ENCODE assay signal across 1 cellular context in genomic region chr2:65388051-65388531, GRCh38.
A peak's percentile ranks its signal among the peaks of the same experiment; 100 is the strongest.
TF ChIP-seq lines count a peak whose summit lies in the region.

No MANE protein-coding gene starts in this region.

TF ChIP-seq in GM12878, 131 proteins besides CTCF, POLR2A, EP300 and RAD21 (continued from another document and continues in another):
- TF ChIP-seq RUNX3 (IDR thresholded peaks at IDR 0.05; ENCODE audit: low read length) (peak; percentile 68), NFIC (IDR thresholded peaks at IDR 0.05; ENCODE audit: low read depth, low read length) (peak; percentile 87), YY1 (IDR thresholded peaks at IDR 0.05; ENCODE audit: low read depth, low read length) (peak; percentile 18; the same call in 1 of the 2 replicates), BCL11A (IDR thresholded peaks at IDR 0.05; ENCODE audit: low read depth, low read length) (peak; percentile 52; the same call in 1 of the 2 replicates), CEBPZ (IDR thresholded peaks at IDR 0.05; ENCODE audit: low read depth, low read length) (no peak), RB1 (IDR thresholded peaks at IDR 0.05; ENCODE audit: borderline replicate concordance) (no peak), PAX5 (IDR thresholded peaks at IDR 0.05; ENCODE audit: borderline replicate concordance, low read depth, low read length) (peak; percentile 76), DPF2 (IDR thresholded peaks at IDR 0.05) (peak; percentile 87), ZNF24 (IDR thresholded peaks at IDR 0.05) (0 out of 2 replicates have a peak, but pooled peaks have one; percentile 43), RCOR1 (conservative IDR thresholded peaks at IDR 0.05; ENCODE audit: low read depth, low read length) (no peak), GATAD2B (conservative IDR thresholded peaks at IDR 0.05; ENCODE audit: low read depth) (peak; percentile 80; the same call in 1 of the 2 replicates), BCLAF1 (IDR thresholded peaks at IDR 0.05) (no peak), CEBPB (IDR thresholded peaks at IDR 0.05; ENCODE audit: borderline replicate concordance in 1 of 2, low read depth in 2 of 2, low read length in 2 of 2) (0 out of 4 replicates have a peak, but pooled peaks of 1 of the 2 experiments have one; percentile 43), JUNB (IDR thresholded peaks at IDR 0.05) (peak; percentile 69), MTA3 (IDR thresholded peaks at IDR 0.05; ENCODE audit: borderline replicate concordance, low read length) (peak; percentile 97; the same call in 1 of the 2 replicates), IRF4 (IDR thresholded peaks at IDR 0.05; ENCODE audit: low read depth, low read length) (peak; percentile 41; the same call in 1 of the 2 replicates), ZNF274 (IDR thresholded peaks at IDR 0.05; ENCODE audit: insufficient read depth, insufficient read length) (no peak), TBL1XR1 (IDR thresholded peaks at IDR 0.05; ENCODE audit: low read depth, low read length) (peak; percentile 13; the same call in 1 of the 2 replicates), SKIL (IDR thresholded peaks at IDR 0.05; ENCODE audit: low read depth, poor library complexity, severe bottlenecking) (peak; percentile 41), EED (IDR thresholded peaks at IDR 0.05; ENCODE audit: low read depth) (peak; percentile 84), MEF2B (IDR thresholded peaks at IDR 0.05; ENCODE audit: partially characterized antibody, poor library complexity, severe bottlenecking) (peak; percentile 42), CREM (IDR thresholded peaks at IDR 0.05; ENCODE audit: low read depth) (peak; percentile 71; the same call in 1 of the 2 replicates), FOS (IDR thresholded peaks at IDR 0.05; ENCODE audit: borderline replicate concordance, extremely low read depth, insufficient read length) (no peak), NRF1 (conservative IDR thresholded peaks at IDR 0.05; ENCODE audit: low read depth, low read length) (no peak), BHLHE40 (IDR thresholded peaks at IDR 0.05; ENCODE audit: borderline replicate concordance in 1 of 2, low read depth in 2 of 2, low read length in 1 of 2) (peak; percentile 58 to 84; a peak in 3 of 4 replicates), ZNF592 (IDR thresholded peaks at IDR 0.05) (no peak), ZNF207 (IDR thresholded peaks at IDR 0.05; ENCODE audit: borderline replicate concordance) (no peak), MEF2A (IDR thresholded peaks at IDR 0.05; ENCODE audit: insufficient read depth, low read depth, low read length) (peak; percentile 58; the same call in 1 of the 2 replicates), CHD2 (IDR thresholded peaks at IDR 0.05; ENCODE audit: borderline replicate concordance, low read depth, low read length) (0 out of 2 replicates have a peak, but pooled peaks have one; percentile 21), SIN3A (IDR thresholded peaks at IDR 0.05; ENCODE audit: low read depth, low read length) (no peak), CBX5 (IDR thresholded peaks at IDR 0.05; ENCODE audit: low read depth) (no peak), MYB (IDR thresholded peaks at IDR 0.05; ENCODE audit: borderline replicate concordance, low read depth, low read length) (no peak), IKZF1 (conservative IDR thresholded peaks at IDR 0.05) (peak; percentile 69), ETV6 (conservative IDR thresholded peaks at IDR 0.05 in 1 of 2, IDR thresholded peaks at IDR 0.05 in 1 of 2; ENCODE audit: borderline replicate concordance in 1 of 2, low read depth in 1 of 2) (peak in 1 of 2 experiments; percentile 53; a peak in 2 of 4 replicates), RBBP5 (conservative IDR thresholded peaks at IDR 0.05) (no peak), NBN (IDR thresholded peaks at IDR 0.05) (peak; percentile 61; the same call in 1 of the 2 replicates), HDGF (IDR thresholded peaks at IDR 0.05) (0 out of 2 replicates have a peak, but pooled peaks have one; percentile 61), KDM1A (IDR thresholded peaks at IDR 0.05; ENCODE audit: borderline replicate concordance) (no peak), IKZF2 (IDR thresholded peaks at IDR 0.05) (peak; percentile 73 to 84), NKRF (conservative IDR thresholded peaks at IDR 0.05) (0 out of 2 replicates have a peak, but pooled peaks have one; percentile 22), SMAD1 (IDR thresholded peaks at IDR 0.05; ENCODE audit: low read depth, partially characterized antibody) (no peak), ASH2L (IDR thresholded peaks at IDR 0.05; ENCODE audit: borderline replicate concordance, low read depth) (no peak), ZBED1 (IDR thresholded peaks at IDR 0.05; ENCODE audit: borderline replicate concordance) (peak; percentile 56; the same call in 1 of the 2 replicates), NR2F1 (conservative IDR thresholded peaks at IDR 0.05) (peak; percentile 68), PAX8 (IDR thresholded peaks at IDR 0.05) (no peak), FOXM1 (IDR thresholded peaks at IDR 0.05; ENCODE audit: low read depth, low read length) (peak; percentile 91), CREB1 (IDR thresholded peaks at IDR 0.05; ENCODE audit: low read depth) (peak; percentile 71), RELB (IDR thresholded peaks at IDR 0.05; ENCODE audit: low read depth) (peak; percentile 49; the same call in 1 of the 2 replicates), ATF2 (IDR thresholded peaks at IDR 0.05; ENCODE audit: low read length) (peak; percentile 84; the same call in 1 of the 2 replicates), BACH1 (IDR thresholded peaks at IDR 0.05; ENCODE audit: borderline replicate concordance) (0 out of 2 replicates have a peak, but pooled peaks have one; percentile 30)
